In the genomic region with DNA sequence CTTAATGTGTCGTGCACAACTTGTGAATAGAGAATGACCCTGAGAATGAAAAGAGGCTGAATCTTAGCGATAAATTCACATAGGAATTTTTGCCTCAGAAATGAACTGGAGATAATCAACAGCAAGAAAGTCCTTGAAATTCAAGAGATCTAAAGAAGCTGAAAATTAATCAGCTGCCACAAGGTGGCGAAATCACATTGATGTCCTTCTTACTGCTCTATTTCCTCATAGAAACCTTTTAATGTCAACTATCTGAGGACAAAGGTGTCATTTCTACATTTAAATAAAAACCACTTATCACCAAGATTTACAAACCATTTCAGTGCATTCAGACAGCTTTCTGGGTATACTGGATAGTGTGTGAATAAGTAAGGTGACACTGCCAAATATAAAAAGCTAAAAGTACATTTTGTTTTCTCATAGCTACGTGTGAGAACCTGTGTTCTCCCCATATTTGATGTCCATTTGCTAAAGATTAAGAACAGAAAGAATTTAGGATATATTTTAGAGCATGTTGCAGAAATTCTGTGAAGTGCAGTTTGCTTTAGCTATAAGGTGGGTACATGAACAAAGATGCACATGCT, we compare ENCODE assay signal across 9 cellular contexts.
DNase-seq lines count a peak whose midpoint lies in the region; TF ChIP-seq lines count a peak whose summit lies in the region.
"Had no signal": no experiment of that assay in that cellular context is flagged by ENCODE, and none has a peak within 500 bp of the region (broad histone marks: within the 10 kb centered on the region; RNA-seq: fewer than 3 reads in every experiment).

No MANE protein-coding gene starts in this region.

- no peaks in the 10 kb centered on the region for H3K27me3 Mint-ChIP-seq in activated CD4-positive, alpha-beta memory T cell treated with anti-CD3 and anti-CD28 coated beads, Interleukin-2, amount 10 ng/mL, durations not matched to agents 7 days and 5 days
- H3K27me3 Mint-ChIP-seq in activated CD4-positive, alpha-beta memory T cell treated with anti-CD3 and anti-CD28 coated beads for 36 hours: no peaks in the 10 kb centered on the region
- H3K27me3 Mint-ChIP-seq in neural progenitor cell (ENCODE audit: insufficient read depth, low read depth): no peaks in the 10 kb centered on the region

- TF ChIP-seq RAD21 in Ishikawa (IDR thresholded peaks at IDR 0.05; ENCODE audit: low read depth): peak; percentile 51

- no peak overlapping the region for H3K4me2 ChIP-seq in neural progenitor cell

- no peak overlapping the region for H3K4me3 ChIP-seq in Peyer's patch
- no peak overlapping the region for H3K4me3 ChIP-seq in neural progenitor cell

- no peaks in the 10 kb centered on the region for H3K4me1 Mint-ChIP-seq in activated CD4-positive, alpha-beta memory T cell treated with anti-CD3 and anti-CD28 coated beads, Interleukin-2, amount 10 ng/mL, durations not matched to agents 7 days and 5 days
- no peaks in the 10 kb centered on the region for H3K4me1 Mint-ChIP-seq in activated CD4-positive, alpha-beta memory T cell treated with anti-CD3 and anti-CD28 coated beads for 36 hours (ENCODE audit: low read depth)
- H3K4me1 Mint-ChIP-seq in neural progenitor cell: peaks cover 17% of the 10 kb centered on the region

- intact Hi-C loops in activated CD4-positive, alpha-beta memory T cell treated with anti-CD3 and anti-CD28 coated beads for 36 hours (cut with micrococcal nuclease): loop anchor here (2.0 kb wide), 2 partner anchors 521 to 609 kb away; no protein-coding TSS in a partner anchor

- no peaks in the 10 kb centered on the region for H3K27me3 ChIP-seq in Peyer's patch
- H3K27me3 ChIP-seq in neural progenitor cell: no peaks in the 10 kb centered on the region

- H3K27ac Mint-ChIP-seq in activated CD4-positive, alpha-beta memory T cell treated with anti-CD3 and anti-CD28 coated beads, Interleukin-2, amount 10 ng/mL, durations not matched to agents 7 days and 5 days: no peak overlapping the region
- no peak overlapping the region for H3K27ac Mint-ChIP-seq in activated CD4-positive, alpha-beta memory T cell treated with anti-CD3 and anti-CD28 coated beads for 36 hours
- H3K27ac Mint-ChIP-seq in neural progenitor cell: no peak overlapping the region

- no peak overlapping the region for H3K9ac ChIP-seq in neural progenitor cell

- no peaks in the 10 kb centered on the region for H3F3A ChIP-seq in neural progenitor cell (ENCODE audit: low read depth)

- no peaks in the 10 kb centered on the region for H3K9me3 ChIP-seq in Peyer's patch
- no peaks in the 10 kb centered on the region for H3K9me3 ChIP-seq in neural progenitor cell (ENCODE audit: low read depth)

- H3K4me1 ChIP-seq in Peyer's patch (no peaks in the 10 kb centered on the region), neural progenitor cell (no peaks in the 10 kb centered on the region)

- no peak for TF ChIP-seq POLR2A in Peyer's patch (IDR thresholded peaks at IDR 0.05)

- H4K20me1 ChIP-seq in neural progenitor cell (ENCODE audit: low read depth): no peaks in the 10 kb centered on the region

- POLR2A ChIA-PET in activated CD4-positive, alpha-beta memory T cell treated with anti-CD3 and anti-CD28 coated beads, Interleukin-2, amount 10 ng/mL, durations not matched to agents 7 days and 5 days (lab: Charles Lee): interaction anchor here (1.3 kb wide), 1 partner anchor 14 kb away, joined by 3 read pairs; no protein-coding TSS in a partner anchor
- POLR2A ChIA-PET in activated CD4-positive, alpha-beta memory T cell treated with anti-CD3 and anti-CD28 coated beads for 36 hours (lab: Charles Lee): no interaction called here

- no peaks in the 10 kb centered on the region for H3K36me3 Mint-ChIP-seq in activated CD4-positive, alpha-beta memory T cell treated with anti-CD3 and anti-CD28 coated beads, Interleukin-2, amount 10 ng/mL, durations not matched to agents 7 days and 5 days (ENCODE audit: low read depth)
- no peaks in the 10 kb centered on the region for H3K36me3 Mint-ChIP-seq in activated CD4-positive, alpha-beta memory T cell treated with anti-CD3 and anti-CD28 coated beads for 36 hours
- H3K36me3 Mint-ChIP-seq in neural progenitor cell: no peaks in the 10 kb centered on the region
- H3K36me3 Mint-ChIP-seq: activated naive CD4-positive, alpha-beta T cell treated with anti-CD3 and anti-CD28 coated beads, Interleukin-2, amount 50 U/mL, for 72 hours had no signal

- TF ChIP-seq CTCF in Peyer's patch (IDR thresholded peaks at IDR 0.05): peak in 5 of 6 experiments; percentile 20 to 57 (median 42)
- peak; percentile 81 for TF ChIP-seq CTCF in neural progenitor cell (IDR thresholded peaks at IDR 0.05)

- H3K4me3 Mint-ChIP-seq in activated CD4-positive, alpha-beta memory T cell treated with anti-CD3 and anti-CD28 coated beads, Interleukin-2, amount 10 ng/mL, durations not matched to agents 7 days and 5 days: no peak overlapping the region
- H3K4me3 Mint-ChIP-seq in activated CD4-positive, alpha-beta memory T cell treated with anti-CD3 and anti-CD28 coated beads for 36 hours: no peak overlapping the region
- no peak overlapping the region for H3K4me3 Mint-ChIP-seq in neural progenitor cell

- no peaks in the 10 kb centered on the region for H3K9me3 Mint-ChIP-seq in activated CD4-positive, alpha-beta memory T cell treated with anti-CD3 and anti-CD28 coated beads, Interleukin-2, amount 10 ng/mL, durations not matched to agents 7 days and 5 days
- no peaks in the 10 kb centered on the region for H3K9me3 Mint-ChIP-seq in activated CD4-positive, alpha-beta memory T cell treated with anti-CD3 and anti-CD28 coated beads for 36 hours
- H3K9me3 Mint-ChIP-seq in neural progenitor cell: no peaks in the 10 kb centered on the region
- H3K9me3 Mint-ChIP-seq: activated naive CD4-positive, alpha-beta T cell treated with anti-CD3 and anti-CD28 coated beads, Interleukin-2, amount 50 U/mL, for 72 hours had no signal

- H3K27ac ChIP-seq in Peyer's patch: no peak overlapping the region
- no peak overlapping the region for H3K27ac ChIP-seq in neural progenitor cell

- no peaks in the 10 kb centered on the region for H3K79me2 ChIP-seq in neural progenitor cell (ENCODE audit: low read depth)

- DNase-seq in activated CD4-positive, alpha-beta memory T cell treated with anti-CD3 and anti-CD28 coated beads, Interleukin-2, amount 10 ng/mL, durations not matched to agents 7 days and 5 days: peak; percentile 16
- no peak for DNase-seq in activated CD4-positive, alpha-beta memory T cell treated with anti-CD3 and anti-CD28 coated beads for 36 hours
- DNase-seq in Peyer's patch: no peak
- DNase-seq in epidermal melanocyte (ENCODE audit: insufficient read length, low spot score): peak; percentile 22
- peak; percentile 56 for DNase-seq in neural progenitor cell (ENCODE audit: low spot score)
- no peak for DNase-seq in HK-2 (ENCODE audit: unreplicated experiment)
- DNase-seq in activated effector memory CD4-positive, alpha-beta T cell treated with Interleukin-2 at 50 U/mL for 16 hours: no peak

- H2AFZ ChIP-seq in neural progenitor cell (replicated peaks): no peak overlapping the region

- CTCF ChIA-PET in activated CD4-positive, alpha-beta memory T cell treated with anti-CD3 and anti-CD28 coated beads, Interleukin-2, amount 10 ng/mL, durations not matched to agents 7 days and 5 days (lab: Charles Lee): interaction anchor here (0.9 kb wide), 1 partner anchor 609 kb away, joined by 4 read pairs; no protein-coding TSS in a partner anchor
- CTCF ChIA-PET in activated CD4-positive, alpha-beta memory T cell treated with anti-CD3 and anti-CD28 coated beads for 36 hours (lab: Charles Lee): interaction anchor here (1.0 to 1.4 kb wide), 2 partner anchors 10 to 604 kb away, joined by 3 to 4 read pairs; no protein-coding TSS in a partner anchor

- no peak for TF ChIP-seq EP300 in Ishikawa (IDR thresholded peaks at IDR 0.05; ENCODE audit: borderline replicate concordance)

- H3K36me3 ChIP-seq in Peyer's patch (no peaks in the 10 kb centered on the region), neural progenitor cell (no peaks in the 10 kb centered on the region)

TF ChIP-seq in Ishikawa, 13 proteins besides CTCF, POLR2A, EP300 and RAD21 (continues in another document):
- TF ChIP-seq, protein P1, sequence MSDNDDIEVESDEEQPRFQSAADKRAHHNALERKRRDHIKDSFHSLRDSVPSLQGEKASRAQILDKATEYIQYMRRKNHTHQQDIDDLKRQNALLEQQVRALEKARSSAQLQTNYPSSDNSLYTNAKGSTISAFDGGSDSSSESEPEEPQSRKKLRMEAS (IDR thresholded peaks at IDR 0.05): no peak
- TF ChIP-seq TCF12 (IDR thresholded peaks at IDR 0.05; ENCODE audit: low read depth) (no peak), YY1 (IDR thresholded peaks at IDR 0.05; ENCODE audit: low read depth) (no peak), NFIC (IDR thresholded peaks at IDR 0.05) (no peak), TAF1 (IDR thresholded peaks at IDR 0.05; ENCODE audit: low read depth) (no peak), CREB1 (IDR thresholded peaks at IDR 0.05; ENCODE audit: low read depth) (no peak), CEBPB (IDR thresholded peaks at IDR 0.05) (no peak), EGR1 (IDR thresholded peaks at IDR 0.05) (no peak)
- TF ChIP-seq, protein P2, sequence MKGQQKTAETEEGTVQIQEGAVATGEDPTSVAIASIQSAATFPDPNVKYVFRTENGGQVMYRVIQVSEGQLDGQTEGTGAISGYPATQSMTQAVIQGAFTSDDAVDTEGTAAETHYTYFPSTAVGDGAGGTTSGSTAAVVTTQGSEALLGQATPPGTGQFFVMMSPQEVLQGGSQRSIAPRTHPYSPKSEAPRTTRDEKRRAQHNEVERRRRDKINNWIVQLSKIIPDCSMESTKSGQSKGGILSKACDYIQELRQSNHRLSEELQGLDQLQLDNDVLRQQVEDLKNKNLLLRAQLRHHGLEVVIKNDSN (IDR thresholded peaks at IDR 0.05): no peak

Comparison
In these comparisons a context has a peak if more than half of its experiments do, and no peak if none do; other contexts are left out.
1. DNase-seq: peak in activated CD4-positive, alpha-beta memory T cell treated with anti-CD3 and anti-CD28 coated beads, Interleukin-2, amount 10 ng/mL, durations not matched to agents 7 days and 5 days (single experiment), epidermal melanocyte (single experiment) and neural progenitor cell (single experiment); none in activated CD4-positive, alpha-beta memory T cell treated with anti-CD3 and anti-CD28 coated beads for 36 hours (single experiment), Peyer's patch (0 of 3), HK-2 (single experiment) and activated effector memory CD4-positive, alpha-beta T cell treated with Interleukin-2 at 50 U/mL for 16 hours (single experiment).